In genomic region chr19:45972944-45973525, GRCh38 we compare ENCODE assay signal across 8 cellular contexts. TPM values are rescaled to one million over a fixed set of nuclear protein-coding genes. Genes with fewer than 3 reads are reported as not detected.
DNase-seq lines count a peak whose midpoint lies in the region; ATAC-seq and TF ChIP-seq lines count a peak whose summit lies in the region.

No MANE protein-coding gene starts in this region.

- intact Hi-C loops in lower lobe of right lung (cut with DNase I) (no loop called here), tibial artery (cut with DNase I; ENCODE audit: low total_unique reads) (no loop called here)

- H3K36me3 ChIP-seq in lower lobe of right lung (no peaks in the 10 kb centered on the region), tibial artery (no peaks in the 10 kb centered on the region)

- peak overlapping the region; percentile 52 for H3K4me3 ChIP-seq in lower lobe of right lung
- H3K4me3 ChIP-seq in tibial artery = peak overlapping the region; percentile 35 to 37

- peak overlapping the region; percentile 51 for H3K27ac ChIP-seq in lower lobe of right lung
- H3K27ac ChIP-seq in tibial artery = no peak overlapping the region

- H3K4me1 Mint-ChIP-seq in brain = peaks cover 76% of the 10 kb centered on the region

- H3K4me1 ChIP-seq in lower lobe of right lung (peaks cover 22% of the 10 kb centered on the region), tibial artery (peaks cover 0 to 13% (median 7%) of the 10 kb centered on the region in 4 donors)

- no peak for TF ChIP-seq CTCF in brain (conservative IDR thresholded peaks at IDR 0.05)
- no peak for TF ChIP-seq CTCF in lower lobe of right lung (IDR thresholded peaks at IDR 0.05)
- TF ChIP-seq CTCF in tibial artery (IDR thresholded peaks at IDR 0.05) = no peak

- peak; percentile 18 for DNase-seq in activated naive CD4-positive, alpha-beta T cell treated with anti-CD3 and anti-CD28 coated beads, Interleukin-2, amount 50 U/mL, for 16 hours
- no peak for DNase-seq in activated naive CD4-positive, alpha-beta T cell treated with anti-CD3 and anti-CD28 coated beads, Interleukin-2, amount 50 U/mL, for 72 hours (ENCODE audit: low spot score in 2 of 2)
- DNase-seq in lower lobe of right lung = no peak
- DNase-seq in tibial artery = no peak
- DNase-seq in AG08396 (ENCODE audit: low spot score) = no peak
- no peak for DNase-seq in central memory CD4-positive, alpha-beta T cell
- DNase-seq in occipital lobe (lab: John Stamatoyannopoulos, UW) = no peak

- no peak for ATAC-seq in activated naive CD4-positive, alpha-beta T cell treated with anti-CD3 and anti-CD28 coated beads, Interleukin-2, amount 50 U/mL, for 72 hours
- ATAC-seq in lower lobe of right lung = no peak

- peaks cover 17% of the 10 kb centered on the region for H3K27me3 Mint-ChIP-seq in brain

- H3K9me3 Mint-ChIP-seq in activated naive CD4-positive, alpha-beta T cell treated with anti-CD3 and anti-CD28 coated beads, Interleukin-2, amount 50 U/mL, for 72 hours = no peaks in the 10 kb centered on the region
- peaks cover 0 to 2% (median 0%) of the 10 kb centered on the region in 5 experiments for H3K9me3 Mint-ChIP-seq in brain

- no peak overlapping the region for H3K27ac Mint-ChIP-seq in activated naive CD4-positive, alpha-beta T cell treated with anti-CD3 and anti-CD28 coated beads, Interleukin-2, amount 50 U/mL, for 72 hours
- H3K27ac Mint-ChIP-seq in brain = peak overlapping the region; percentile 85 to 98 (median 94)

- peaks cover 67% of the 10 kb centered on the region for H3K27me3 ChIP-seq in lower lobe of right lung (ENCODE audit: low read depth)
- peaks cover 0 to 79% of the 10 kb centered on the region in 2 donors for H3K27me3 ChIP-seq in tibial artery

- H3K9me3 ChIP-seq in lower lobe of right lung = no peaks in the 10 kb centered on the region
- no peaks in the 10 kb centered on the region for H3K9me3 ChIP-seq in tibial artery

- peak overlapping the region; percentile 90 to 97 (median 93) for H3K4me3 Mint-ChIP-seq in brain

- no peaks in the 10 kb centered on the region for H3K36me3 Mint-ChIP-seq in activated naive CD4-positive, alpha-beta T cell treated with anti-CD3 and anti-CD28 coated beads, Interleukin-2, amount 50 U/mL, for 72 hours
- peaks cover 33% of the 10 kb centered on the region for H3K36me3 Mint-ChIP-seq in brain

RNA-seq across cellular contexts. Expression of gene NOVA2, which starts 0.6 kb away (rescaled TPM):
- under 1 TPM in 1 of 2 donors, not detected in 1; 0.08 TPM for total RNA-seq in activated naive CD4-positive, alpha-beta T cell treated with anti-CD3 and anti-CD28 coated beads, Interleukin-2, amount 50 U/mL, for 72 hours
- 13.0 TPM for polyA plus RNA-seq in brain (ENCODE audit: insufficient read depth, low read depth, low replicate concordance)
- total RNA-seq in lower lobe of right lung = 18.8 TPM
- total RNA-seq in occipital lobe = 9.4 TPM

RNA-seq across cellular contexts. Expression of gene CCDC61, which starts 22.2 kb away (rescaled TPM):
- 10 to 100 TPM; 29.3 to 34.4 TPM for total RNA-seq in activated naive CD4-positive, alpha-beta T cell treated with anti-CD3 and anti-CD28 coated beads, Interleukin-2, amount 50 U/mL, for 72 hours
- 7.2 TPM for polyA plus RNA-seq in brain (ENCODE audit: insufficient read depth, low read depth, low replicate concordance)
- total RNA-seq in lower lobe of right lung (16.3 TPM), occipital lobe (5.8 TPM)

RNA-seq across cellular contexts. Expression of gene PGLYRP1, which starts 49.8 kb away (rescaled TPM):
- not detected for total RNA-seq in activated naive CD4-positive, alpha-beta T cell treated with anti-CD3 and anti-CD28 coated beads, Interleukin-2, amount 50 U/mL, for 72 hours
- not detected for polyA plus RNA-seq in brain (ENCODE audit: insufficient read depth, low read depth, low replicate concordance)
- total RNA-seq in lower lobe of right lung (3.0 TPM), occipital lobe (not detected)

RNA-seq across cellular contexts. Expression of gene NANOS2, which starts 58.5 kb away (rescaled TPM):
- not detected for total RNA-seq in activated naive CD4-positive, alpha-beta T cell treated with anti-CD3 and anti-CD28 coated beads, Interleukin-2, amount 50 U/mL, for 72 hours
- not detected for polyA plus RNA-seq in brain (ENCODE audit: insufficient read depth, low read depth, low replicate concordance)
- not detected for total RNA-seq in lower lobe of right lung
- total RNA-seq in occipital lobe = not detected

Comparison
In these comparisons a context has a peak if more than half of its experiments do, and no peak if none do; other contexts are left out.
1. H3K27ac Mint-ChIP-seq: peak in brain (5 of 5); none in activated naive CD4-positive, alpha-beta T cell treated with anti-CD3 and anti-CD28 coated beads, Interleukin-2, amount 50 U/mL, for 72 hours (0 of 2).